1 cellular context compared by ENCODE assay signal in genomic region chr19:29665826-29666633, GRCh38.
TF ChIP-seq lines count a peak whose summit lies in the region.

No MANE protein-coding gene starts in this region.

TF ChIP-seq in HepG2, 621 proteins besides CTCF, POLR2A, EP300 and RAD21 (continued from another document and continues in another):
- TF ChIP-seq ZGPAT (CRISPR knock-in tag; IDR thresholded peaks at IDR 0.05) (no peak), GMEB2 (CRISPR knock-in tag; IDR thresholded peaks at IDR 0.05; ENCODE audit: low read depth) (no peak), BCLAF1 (IDR thresholded peaks at IDR 0.05) (no peak), MXD4 (CRISPR knock-in tag; IDR thresholded peaks at IDR 0.05) (0 out of 2 replicates have a peak, but pooled peaks have one; percentile 6), ZNF598 (CRISPR knock-in tag; IDR thresholded peaks at IDR 0.05; ENCODE audit: borderline replicate concordance) (no peak), ZNF232 (CRISPR knock-in tag; IDR thresholded peaks at IDR 0.05; ENCODE audit: borderline replicate concordance) (no peak), ZNF639 (CRISPR knock-in tag; conservative IDR thresholded peaks at IDR 0.05) (no peak), POGZ (CRISPR knock-in tag; IDR thresholded peaks at IDR 0.05) (no peak), CREBL2 (CRISPR knock-in tag; IDR thresholded peaks at IDR 0.05; ENCODE audit: borderline replicate concordance) (no peak), CREB3 (CRISPR knock-in tag; IDR thresholded peaks at IDR 0.05) (no peak), GABPB1 (CRISPR knock-in tag; IDR thresholded peaks at IDR 0.05) (no peak; the same call in 1 of the 2 replicates), PREB (CRISPR knock-in tag; IDR thresholded peaks at IDR 0.05) (no peak), ZBTB8A (CRISPR knock-in tag; IDR thresholded peaks at IDR 0.05; ENCODE audit: borderline replicate concordance, low read depth) (no peak), ERF (CRISPR knock-in tag; IDR thresholded peaks at IDR 0.05) (no peak), MED1 (CRISPR knock-in tag; IDR thresholded peaks at IDR 0.05) (no peak), TBX3 (IDR thresholded peaks at IDR 0.05; ENCODE audit: borderline replicate concordance) (no peak), ZNF180 (CRISPR knock-in tag; IDR thresholded peaks at IDR 0.05; ENCODE audit: borderline replicate concordance, low read depth) (no peak), FOXO4 (CRISPR knock-in tag; conservative IDR thresholded peaks at IDR 0.05) (no peak), NFYC (CRISPR knock-in tag; IDR thresholded peaks at IDR 0.05) (no peak), THAP7 (CRISPR knock-in tag; IDR thresholded peaks at IDR 0.05) (no peak), ZNF784 (CRISPR knock-in tag; IDR thresholded peaks at IDR 0.05; ENCODE audit: borderline replicate concordance) (no peak), ZNF17 (CRISPR knock-in tag; IDR thresholded peaks at IDR 0.05) (no peak), SRY (CRISPR knock-in tag; IDR thresholded peaks at IDR 0.05) (no peak), ZBTB33 (CRISPR knock-in tag; IDR thresholded peaks at IDR 0.05) (no peak), ZNF800 (CRISPR knock-in tag; IDR thresholded peaks at IDR 0.05) (no peak), ZNF3 (CRISPR knock-in tag; IDR thresholded peaks at IDR 0.05) (no peak), SRSF4 (IDR thresholded peaks at IDR 0.05; ENCODE audit: low read depth, low read length, poor library complexity, severe bottlenecking) (no peak), PCBP2 (optimal IDR thresholded peaks at IDR 0.05; ENCODE audit: low read depth, low read length, poor library complexity, severe bottlenecking) (no peak), ZNF652 (CRISPR knock-in tag; IDR thresholded peaks at IDR 0.05; ENCODE audit: borderline replicate concordance, low read depth) (no peak), SIX1 (CRISPR knock-in tag; IDR thresholded peaks at IDR 0.05; ENCODE audit: borderline replicate concordance) (no peak), KMT2B (CRISPR knock-in tag; IDR thresholded peaks at IDR 0.05) (no peak), RBM39 (IDR thresholded peaks at IDR 0.05; ENCODE audit: low read depth, low read length, poor library complexity, severe bottlenecking) (peak; percentile 26), TEAD3 (CRISPR knock-in tag; optimal IDR thresholded peaks at IDR 0.05; ENCODE audit: borderline replicate concordance) (peak; percentile 42), HOMEZ (CRISPR knock-in tag; IDR thresholded peaks at IDR 0.05; ENCODE audit: low read depth) (no peak), PITX1 (CRISPR knock-in tag; IDR thresholded peaks at IDR 0.05) (0 out of 2 replicates have a peak, but pooled peaks have one; percentile 36), PAWR (CRISPR knock-in tag; IDR thresholded peaks at IDR 0.05; ENCODE audit: borderline replicate concordance) (no peak), ZNF790 (CRISPR knock-in tag; IDR thresholded peaks at IDR 0.05; ENCODE audit: borderline replicate concordance) (no peak), MXD3 (CRISPR knock-in tag; IDR thresholded peaks at IDR 0.05) (no peak), ZNF776 (CRISPR knock-in tag; IDR thresholded peaks at IDR 0.05) (no peak), ONECUT2 (CRISPR knock-in tag; IDR thresholded peaks at IDR 0.05) (no peak), ZNF788 (CRISPR knock-in tag; IDR thresholded peaks at IDR 0.05; ENCODE audit: borderline replicate concordance) (no peak), ZNF891 (CRISPR knock-in tag; IDR thresholded peaks at IDR 0.05) (0 out of 2 replicates have a peak, but pooled peaks have one; percentile 28), HMGA1 (CRISPR knock-in tag; conservative IDR thresholded peaks at IDR 0.05) (no peak)
